ENCODE assay signal across 8 cellular contexts in the genomic region with DNA sequence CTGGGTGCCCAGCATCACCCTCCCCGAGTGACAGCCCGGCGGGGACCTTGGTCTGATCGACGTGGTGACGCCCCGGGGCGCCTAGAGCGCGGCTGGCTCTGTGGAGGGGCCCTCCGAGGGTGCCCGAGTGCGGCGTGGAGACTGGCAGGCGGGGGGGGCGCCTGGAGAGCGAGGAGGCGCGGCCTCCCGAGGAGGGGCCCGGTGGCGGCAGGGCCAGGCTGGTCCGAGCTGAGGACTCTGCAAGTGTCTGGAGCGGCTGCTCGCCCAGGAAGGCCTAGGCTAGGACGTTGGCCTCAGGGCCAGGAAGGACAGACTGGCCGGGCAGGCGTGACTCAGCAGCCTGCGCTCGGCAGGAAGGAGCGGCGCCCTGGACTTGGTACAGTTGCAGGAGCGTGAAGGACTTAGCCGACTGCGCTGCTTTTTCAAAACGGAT. TPM values are rescaled to one million over a fixed set of nuclear protein-coding genes. Genes with fewer than 3 reads are reported as not detected.
A peak's percentile ranks its signal among the peaks of the same experiment; 100 is the strongest.
DNase-seq lines count a peak whose midpoint lies in the region; ATAC-seq, FAIRE-seq and TF ChIP-seq lines count a peak whose summit lies in the region.

No MANE protein-coding gene starts in this region.

- no peaks in the 10 kb centered on the region for H3K27me3 ChIP-seq in uterus

- intact Hi-C loops in cardiac septum (cut with DNase I) (loop anchor here (1.0 to 5.0 kb wide), 4 partner anchors 81 to 313 kb away; no protein-coding TSS in a partner anchor), uterus (cut with DNase I; ENCODE audit: low total_unique reads) (loop anchor here (10.0 kb wide), 1 partner anchor 49 kb away; no protein-coding TSS in a partner anchor)

- DNase-seq in A549 (ENCODE audit: low read depth in 1 of 2, low spot score in 1 of 2), result peak; percentile 28 to 67
- peak; percentile 95 for DNase-seq in H54 (ENCODE audit: insufficient read length, low spot score)
- DNase-seq in SK-N-DZ (ENCODE audit: low spot score), result peak; percentile 53
- peak; percentile 92 for DNase-seq in cardiac septum (ENCODE audit: low spot score)
- peak in 41 of 56 donors; percentile 29 to 74 (median 56) for DNase-seq in nucleus accumbens (lab: John Stamatoyannopoulos, UW)
- DNase-seq in uterus, result peak; percentile 74 to 76

- H3K9me3 ChIP-seq in A549, result no peaks in the 10 kb centered on the region
- H3K9me3 ChIP-seq in uterus, result no peaks in the 10 kb centered on the region

- FAIRE-seq in A549 (lab: Jason Lieb, UNC), result no peak
- FAIRE-seq in H54 (lab: Jason Lieb, UNC), result peak; percentile 6

- TF ChIP-seq POLR2A in A549 (IDR thresholded peaks at IDR 0.05; ENCODE audit: low read length), result no peak
- 0 out of 2 replicates have a peak, but pooled peaks have one; percentile 21 for TF ChIP-seq POLR2A in H54 (IDR thresholded peaks at IDR 0.05; ENCODE audit: low read depth, low read length)
- TF ChIP-seq POLR2A in uterus (IDR thresholded peaks at IDR 0.05), result no peak

- no peaks in the 10 kb centered on the region for H3K36me3 ChIP-seq in uterus

- TF ChIP-seq CTCF in A549 (IDR thresholded peaks at IDR 0.05), result no peak
- TF ChIP-seq CTCF in uterus (IDR thresholded peaks at IDR 0.05), result no peak

- TF ChIP-seq RAD21 in A549 (conservative IDR thresholded peaks at IDR 0.05 in 1 of 2, IDR thresholded peaks at IDR 0.05 in 1 of 2), result no peak

- POLR2A ChIA-PET in A549 (lab: Yijun Ruan, JAX), result no interaction called here

- 70% methylated on average over 35 of the region's 36 CpGs for WGBS in A549 (ENCODE audit: missing lambda C conversion rate)

- peak overlapping the region; percentile 99 for H3K4me2 ChIP-seq in A549

- CTCF ChIA-PET in A549 (lab: Yijun Ruan, JAX), result interaction anchor here (0.7 to 16.3 kb wide), 5 partner anchors 8 to 497 kb away, joined by 3 to 371 read pairs (median 3); no protein-coding TSS in a partner anchor

- H3K4me3 ChIP-seq in A549 (no peak overlapping the region), uterus (peak overlapping the region; percentile 60 to 86)

- peaks cover 21% of the 10 kb centered on the region for H3K4me1 ChIP-seq in A549
- peaks cover 0 to 10% of the 10 kb centered on the region in 2 donors for H3K4me1 ChIP-seq in uterus

- TF ChIP-seq EP300 in A549 (IDR thresholded peaks at IDR 0.05), result no peak

- peak overlapping the region; percentile 65 to 83 for H3K27ac ChIP-seq in A549
- peak overlapping the region; percentile 88 for H3K27ac ChIP-seq in angular gyrus (ENCODE audit: low read depth, low read length)
- peak overlapping the region; percentile 91 to 92 for H3K27ac ChIP-seq in uterus

- ATAC-seq in A549, result peak; percentile 9 to 67; a peak in 4 of 6 replicates
- ATAC-seq in HG03571 (IDR thresholded peaks at IDR 0.05; ENCODE audit: unreplicated experiment), result no peak

TF ChIP-seq in A549, 52 proteins besides CTCF, POLR2A, EP300 and RAD21:
- TF ChIP-seq FOSL2 (IDR thresholded peaks at IDR 0.05) (no peak), FOSL2 (CRISPR knock-in tag; IDR thresholded peaks at IDR 0.05) (peak; percentile 41; the same call in 1 of the 2 replicates), ZC3H11A (IDR thresholded peaks at IDR 0.05) (no peak), MAFK (IDR thresholded peaks at IDR 0.05; ENCODE audit: partially characterized antibody) (peak; percentile 65), GATA3 (IDR thresholded peaks at IDR 0.05; ENCODE audit: borderline replicate concordance) (no peak), HEYL (CRISPR knock-in tag; IDR thresholded peaks at IDR 0.05) (no peak), ZFP36 (IDR thresholded peaks at IDR 0.05; ENCODE audit: borderline replicate concordance, partially characterized antibody) (no peak)
- TF ChIP-seq, protein P1, sequence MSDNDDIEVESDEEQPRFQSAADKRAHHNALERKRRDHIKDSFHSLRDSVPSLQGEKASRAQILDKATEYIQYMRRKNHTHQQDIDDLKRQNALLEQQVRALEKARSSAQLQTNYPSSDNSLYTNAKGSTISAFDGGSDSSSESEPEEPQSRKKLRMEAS (IDR thresholded peaks at IDR 0.05), result peak; percentile 31; the same call in 1 of the 2 replicates
- TF ChIP-seq, protein P2, sequence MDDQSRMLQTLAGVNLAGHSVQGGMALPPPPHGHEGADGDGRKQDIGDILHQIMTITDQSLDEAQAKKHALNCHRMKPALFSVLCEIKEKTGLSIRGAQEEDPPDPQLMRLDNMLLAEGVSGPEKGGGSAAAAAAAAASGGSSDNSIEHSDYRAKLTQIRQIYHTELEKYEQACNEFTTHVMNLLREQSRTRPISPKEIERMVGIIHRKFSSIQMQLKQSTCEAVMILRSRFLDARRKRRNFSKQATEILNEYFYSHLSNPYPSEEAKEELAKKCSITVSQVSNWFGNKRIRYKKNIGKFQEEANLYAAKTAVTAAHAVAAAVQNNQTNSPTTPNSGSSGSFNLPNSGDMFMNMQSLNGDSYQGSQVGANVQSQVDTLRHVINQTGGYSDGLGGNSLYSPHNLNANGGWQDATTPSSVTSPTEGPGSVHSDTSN (IDR thresholded peaks at IDR 0.05), result no peak

RNA-seq across cellular contexts. Expression of a gene that starts 1.3 kb away (rescaled TPM):
- polyA plus RNA-seq in A549 (2011; rRNA removed), result 0.16 TPM in 1 of 2 replicates, not detected in the other
- polyA plus RNA-seq in A549 (2012; cell fraction: cytosol; rRNA removed), result 0.73 and 0.94 TPM in 2 replicates
- 1.2 and 1.4 TPM in 2 replicates for polyA plus RNA-seq in A549 (2012; cell fraction: nucleus; rRNA removed)
- 0.09 to 0.17 TPM (median 0.15 TPM) in 3 replicates for polyA plus RNA-seq in A549 (2017; fragmentation: RNase III; extraction: RNeasy Plus Mini Kit Qiagen cat#74134 plus additional on column Dnase treatment)
- polyA minus RNA-seq in A549 (2011; rRNA and poly(A)+ RNA removed), result not detected in 2 replicates
- 11.1 and 13.4 TPM in 2 replicates for polyA plus RNA-seq in SK-N-DZ (2014; cell fraction: cytosol; rRNA removed)
- 12.8 and 20.6 TPM in 2 replicates for polyA plus RNA-seq in SK-N-DZ (2014; cell fraction: nucleus; rRNA removed)
- 29.6 TPM for total RNA-seq in cardiac septum
- total RNA-seq in uterus, result 10 to 100 TPM in 3 of 4 donors, under 1 TPM in 1; 0.88 to 91.2 (median 15.3) TPM
